In genomic region chr9:137188086-137188489, GRCh38 we compare ENCODE assay signal across 9 cellular contexts. TPM values are rescaled to one million over a fixed set of nuclear protein-coding genes. Genes with fewer than 3 reads are reported as not detected.
DNase-seq lines count a peak whose midpoint lies in the region; ATAC-seq and TF ChIP-seq lines count a peak whose summit lies in the region.
"Had no signal": no experiment of that assay in that cellular context is flagged by ENCODE, and none has a peak within 500 bp of the region (broad histone marks: within the 10 kb centered on the region; RNA-seq: fewer than 3 reads in every experiment).

No MANE protein-coding gene starts in this region.

- no peak for ATAC-seq in HG03139 (IDR thresholded peaks at IDR 0.05; ENCODE audit: unreplicated experiment)

- DNase-seq in HFFc6, result no peak
- no peak for DNase-seq in activated T-helper 2 cell treated with anti-CD3 and anti-CD28 coated beads, Interferon-gamma antibody, Interleukin-2, Interleukin-4, amounts not matched to agents 10 μg/mL and 5 μg/mL and 100 μg/mL, durations not matched to agents 14 hours and 24 hours and 36 hours (ENCODE audit: low spot score)
- no peak for DNase-seq in NCI-H2227 (lab: John Stamatoyannopoulos, UW; ENCODE audit: unreplicated experiment)
- DNase-seq in NAMALWA (ENCODE audit: low spot score), result no peak
- no peak for DNase-seq in DMS 273 treated with DMSO at 0.1 percent for 48 hours (lab: John Stamatoyannopoulos, UW)

- H3K27ac Mint-ChIP-seq in HFFc6, result peak overlapping the region; percentile 94
- peak overlapping the region; percentile 78 for H3K27ac Mint-ChIP-seq in activated T-helper 2 cell treated with anti-CD3 and anti-CD28 coated beads, Interferon-gamma antibody, Interleukin-2, Interleukin-4, amounts not matched to agents 10 μg/mL and 5 μg/mL and 100 μg/mL, durations not matched to agents 14 hours and 24 hours and 36 hours
- peak overlapping the region; percentile 89 for H3K27ac Mint-ChIP-seq in stimulated activated naive CD8-positive, alpha-beta T cell treated with anti-CD3 and anti-CD28 coated beads, Interleukin-15, Interleukin-2, amounts not matched to agents 100 ng/mL and 50 ng/mL, for 24 hours

- intact Hi-C loops in activated T-helper 2 cell treated with anti-CD3 and anti-CD28 coated beads, Interferon-gamma antibody, Interleukin-2, Interleukin-4, amounts not matched to agents 10 μg/mL and 5 μg/mL and 100 μg/mL, durations not matched to agents 14 hours and 24 hours and 36 hours (cut with micrococcal nuclease), result loop anchor here (1.0 to 5.0 kb wide), 4 partner anchors 12 to 49 kb away; partner anchors contain the start of genes NDOR1, TMEM203 and TPRN

- H3K9me3 Mint-ChIP-seq in HFFc6, result no peaks in the 10 kb centered on the region
- H3K9me3 Mint-ChIP-seq in activated T-helper 2 cell treated with anti-CD3 and anti-CD28 coated beads, Interferon-gamma antibody, Interleukin-2, Interleukin-4, amounts not matched to agents 10 μg/mL and 5 μg/mL and 100 μg/mL, durations not matched to agents 14 hours and 24 hours and 36 hours, result no peaks in the 10 kb centered on the region
- no peaks in the 10 kb centered on the region for H3K9me3 Mint-ChIP-seq in stimulated activated naive CD8-positive, alpha-beta T cell treated with anti-CD3 and anti-CD28 coated beads, Interleukin-15, Interleukin-2, amounts not matched to agents 100 ng/mL and 50 ng/mL, for 24 hours

- no peaks in the 10 kb centered on the region for H3K27me3 ChIP-seq in iPS-18a (ENCODE audit: control insufficient read depth, insufficient read depth, low read length)

- H3K9me3 ChIP-seq in iPS-18a (ENCODE audit: control insufficient read depth, low read depth, low read length), result no peaks in the 10 kb centered on the region

- peaks cover 11% of the 10 kb centered on the region for H3K36me3 ChIP-seq in iPS-18a (ENCODE audit: control insufficient read depth, low read depth, low read length)

- H3K4me1 Mint-ChIP-seq in HFFc6 (ENCODE audit: low read depth), result peaks cover 32% of the 10 kb centered on the region
- H3K4me1 Mint-ChIP-seq in activated T-helper 2 cell treated with anti-CD3 and anti-CD28 coated beads, Interferon-gamma antibody, Interleukin-2, Interleukin-4, amounts not matched to agents 10 μg/mL and 5 μg/mL and 100 μg/mL, durations not matched to agents 14 hours and 24 hours and 36 hours (ENCODE audit: low read depth), result peaks cover 25% of the 10 kb centered on the region
- H3K4me1 Mint-ChIP-seq in stimulated activated naive CD8-positive, alpha-beta T cell treated with anti-CD3 and anti-CD28 coated beads, Interleukin-15, Interleukin-2, amounts not matched to agents 100 ng/mL and 50 ng/mL, for 24 hours (ENCODE audit: low read depth), result peaks cover 36% of the 10 kb centered on the region

- H3K27me3 Mint-ChIP-seq in HFFc6 (ENCODE audit: insufficient read depth), result peaks cover 3% of the 10 kb centered on the region
- H3K27me3 Mint-ChIP-seq in activated T-helper 2 cell treated with anti-CD3 and anti-CD28 coated beads, Interferon-gamma antibody, Interleukin-2, Interleukin-4, amounts not matched to agents 10 μg/mL and 5 μg/mL and 100 μg/mL, durations not matched to agents 14 hours and 24 hours and 36 hours (ENCODE audit: low read depth), result no peaks in the 10 kb centered on the region
- H3K27me3 Mint-ChIP-seq in stimulated activated naive CD8-positive, alpha-beta T cell treated with anti-CD3 and anti-CD28 coated beads, Interleukin-15, Interleukin-2, amounts not matched to agents 100 ng/mL and 50 ng/mL, for 24 hours, result no peaks in the 10 kb centered on the region

- H3K4me1 ChIP-seq in iPS-18a (ENCODE audit: control insufficient read depth, low read depth, low read length), result peaks cover 9% of the 10 kb centered on the region

- H3K4me3 ChIP-seq in iPS-18a (ENCODE audit: low read length), result peak overlapping the region; percentile 90

- H3K36me3 Mint-ChIP-seq in HFFc6 (ENCODE audit: low read depth), result no peaks in the 10 kb centered on the region; the same call in none of the 2 replicates
- peaks cover 35% of the 10 kb centered on the region for H3K36me3 Mint-ChIP-seq in activated T-helper 2 cell treated with anti-CD3 and anti-CD28 coated beads, Interferon-gamma antibody, Interleukin-2, Interleukin-4, amounts not matched to agents 10 μg/mL and 5 μg/mL and 100 μg/mL, durations not matched to agents 14 hours and 24 hours and 36 hours (ENCODE audit: low read depth)
- peaks cover 14% of the 10 kb centered on the region for H3K36me3 Mint-ChIP-seq in stimulated activated naive CD8-positive, alpha-beta T cell treated with anti-CD3 and anti-CD28 coated beads, Interleukin-15, Interleukin-2, amounts not matched to agents 100 ng/mL and 50 ng/mL, for 24 hours (ENCODE audit: low read depth)

- H3K9ac ChIP-seq in iPS-18a (ENCODE audit: low read length), result peak overlapping the region; percentile 66

- no peak overlapping the region for H3K27ac ChIP-seq in iPS-18a (ENCODE audit: low read length)

- TF ChIP-seq CTCF in HFFc6 (IDR thresholded peaks at IDR 0.05), result no peak

- peak overlapping the region; percentile 97 for H3K4me3 Mint-ChIP-seq in HFFc6
- H3K4me3 Mint-ChIP-seq in activated T-helper 2 cell treated with anti-CD3 and anti-CD28 coated beads, Interferon-gamma antibody, Interleukin-2, Interleukin-4, amounts not matched to agents 10 μg/mL and 5 μg/mL and 100 μg/mL, durations not matched to agents 14 hours and 24 hours and 36 hours (ENCODE audit: low read depth), result peak overlapping the region; percentile 91
- H3K4me3 Mint-ChIP-seq in stimulated activated naive CD8-positive, alpha-beta T cell treated with anti-CD3 and anti-CD28 coated beads, Interleukin-15, Interleukin-2, amounts not matched to agents 100 ng/mL and 50 ng/mL, for 24 hours, result peak overlapping the region; percentile 95

RNA-seq across cellular contexts. Expression of gene ANAPC2, which starts 0.3 kb away (rescaled TPM):
- 10 to 100 TPM; 34.8 to 41.5 (median 37.4) TPM for total RNA-seq in HFFc6 (2021; fragmentation: NEBNext Ultra II Directional; extraction: Animal tissue kit (Norgen Biotek cat#: 25700))
- 52.3 and 58.5 TPM in 2 replicates for total RNA-seq in activated T-helper 2 cell treated with anti-CD3 and anti-CD28 coated beads, Interferon-gamma antibody, Interleukin-2, Interleukin-4, amounts not matched to agents 10 μg/mL and 5 μg/mL and 100 μg/mL, durations not matched to agents 14 hours and 24 hours and 36 hours

RNA-seq across cellular contexts. Expression of gene SSNA1, which starts 0.4 kb away (rescaled TPM):
- total RNA-seq in HFFc6 (2021; fragmentation: NEBNext Ultra II Directional; extraction: Animal tissue kit (Norgen Biotek cat#: 25700)), result 10 to 100 TPM; 76.7 to 82.8 (median 82.1) TPM
- total RNA-seq in activated T-helper 2 cell treated with anti-CD3 and anti-CD28 coated beads, Interferon-gamma antibody, Interleukin-2, Interleukin-4, amounts not matched to agents 10 μg/mL and 5 μg/mL and 100 μg/mL, durations not matched to agents 14 hours and 24 hours and 36 hours, result 91.6 and 91.8 TPM in 2 replicates

RNA-seq across cellular contexts. Expression of gene TPRN, which starts 12.5 kb away (rescaled TPM):
- 10 to 100 TPM in 4 of 6 experiments, 1 to 10 TPM in 2; 9.9 to 18.1 (median 13.3) TPM for total RNA-seq in HFFc6 (2021; fragmentation: NEBNext Ultra II Directional; extraction: Animal tissue kit (Norgen Biotek cat#: 25700))
- 16.4 and 18.2 TPM in 2 replicates for total RNA-seq in activated T-helper 2 cell treated with anti-CD3 and anti-CD28 coated beads, Interferon-gamma antibody, Interleukin-2, Interleukin-4, amounts not matched to agents 10 μg/mL and 5 μg/mL and 100 μg/mL, durations not matched to agents 14 hours and 24 hours and 36 hours

RNA-seq across cellular contexts. Expression of gene TMEM210, which starts 16.2 kb away (rescaled TPM):
- not detected for total RNA-seq in HFFc6 (2021; fragmentation: NEBNext Ultra II Directional; extraction: Animal tissue kit (Norgen Biotek cat#: 25700))
- not detected in 2 replicates for total RNA-seq in activated T-helper 2 cell treated with anti-CD3 and anti-CD28 coated beads, Interferon-gamma antibody, Interleukin-2, Interleukin-4, amounts not matched to agents 10 μg/mL and 5 μg/mL and 100 μg/mL, durations not matched to agents 14 hours and 24 hours and 36 hours
- total RNA-seq: LHCN-M2 had no signal

RNA-seq across cellular contexts. Expression of gene TMEM203, which starts 17.4 kb away (rescaled TPM):
- total RNA-seq in HFFc6 (2021; fragmentation: NEBNext Ultra II Directional; extraction: Animal tissue kit (Norgen Biotek cat#: 25700)), result 10 to 100 TPM; 38.7 to 47.4 (median 40.1) TPM
- total RNA-seq in activated T-helper 2 cell treated with anti-CD3 and anti-CD28 coated beads, Interferon-gamma antibody, Interleukin-2, Interleukin-4, amounts not matched to agents 10 μg/mL and 5 μg/mL and 100 μg/mL, durations not matched to agents 14 hours and 24 hours and 36 hours, result 34.9 and 35.0 TPM in 2 replicates
